16 cellular contexts compared by ENCODE assay signal in the genomic region with DNA sequence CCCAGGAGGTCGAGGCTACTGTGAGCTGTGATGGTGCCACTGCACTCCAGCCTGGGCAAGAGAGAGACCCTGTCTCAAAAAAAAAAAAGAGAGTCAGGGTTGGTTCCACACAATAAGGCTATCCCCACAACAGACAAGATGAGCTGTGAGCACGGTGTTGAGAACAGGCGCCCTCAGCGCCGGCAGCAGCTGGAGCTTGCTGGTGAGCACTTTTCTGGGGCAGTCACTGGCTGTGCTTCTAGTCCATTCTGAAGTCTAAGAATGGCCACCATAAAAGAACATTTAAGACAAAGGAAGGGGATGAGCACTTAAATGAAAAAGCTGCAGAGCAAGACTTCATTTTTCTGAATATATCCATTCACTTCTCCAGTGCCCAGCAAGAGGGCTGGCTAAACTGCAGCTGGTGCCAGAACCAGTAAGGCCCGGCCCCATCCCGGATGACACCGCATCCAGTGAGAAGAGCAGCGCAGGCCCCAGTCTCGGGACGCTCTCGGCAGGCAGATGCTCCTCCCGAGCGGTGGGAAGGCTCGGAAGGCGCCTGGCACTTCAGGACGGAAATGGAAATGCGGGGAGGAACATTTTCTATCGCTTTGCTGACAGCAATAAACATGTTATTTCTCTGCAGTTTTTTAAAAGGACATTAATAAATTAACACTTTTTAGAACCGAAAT. TPM values are rescaled to one million over a fixed set of nuclear protein-coding genes. Genes with fewer than 3 reads are reported as not detected.
A peak's percentile ranks its signal among the peaks of the same experiment; 100 is the strongest.
DNase-seq lines count a peak whose midpoint lies in the region; TF ChIP-seq lines count a peak whose summit lies in the region.
"Had no signal": no experiment of that assay in that cellular context is flagged by ENCODE, and none has a peak within 500 bp of the region (broad histone marks: within the 10 kb centered on the region; RNA-seq: fewer than 3 reads in every experiment).

No MANE protein-coding gene starts in this region.

- DNase-seq in G401 (ENCODE audit: low spot score) (peak; percentile 26), endothelial cell (ENCODE audit: low spot score) (no peak), sigmoid colon (peak; percentile 53), NCI-H1436 treated with DMSO at 0.1 percent for 48 hours (lab: John Stamatoyannopoulos, UW) (no peak), activated gamma-delta T cell (lab: John Stamatoyannopoulos, UW) (no peak)
- no peak for DNase-seq in activated CD4-positive, alpha-beta T cell treated with anti-CD3 and anti-CD28 coated beads for 4 hours
- DNase-seq: CD4-positive, CD25-positive, alpha-beta regulatory T cell; CD8-positive, alpha-beta T cell; DMS 273 treated with DMSO at 0.1 percent for 48 hours; DMS79; EL; GF-D8; GOT3; HFFc6 had no signal

- no peaks in the 10 kb centered on the region for H3K9me3 Mint-ChIP-seq in endothelial cell (ENCODE audit: unreplicated experiment)
- H3K9me3 Mint-ChIP-seq: CD4-positive, CD25-positive, alpha-beta regulatory T cell; CD8-positive, alpha-beta T cell; HFFc6 had no signal

- no peak overlapping the region for H3K4me3 ChIP-seq in sigmoid colon
- H3K4me3 ChIP-seq: HAP-1 had no signal

- no peaks in the 10 kb centered on the region for H3K27me3 ChIP-seq in sigmoid colon

- H3K36me3 Mint-ChIP-seq in endothelial cell (ENCODE audit: low read depth, unreplicated experiment) = peaks cover 33% of the 10 kb centered on the region

- intact Hi-C loops in sigmoid colon (cut with DNase I) = no loop called here

- no peak for TF ChIP-seq POLR2A in sigmoid colon (IDR thresholded peaks at IDR 0.05)

- TF ChIP-seq EP300 in sigmoid colon (IDR thresholded peaks at IDR 0.05) = no peak

- H3K27ac Mint-ChIP-seq in endothelial cell (ENCODE audit: unreplicated experiment) = peak overlapping the region; percentile 30
- H3K27ac Mint-ChIP-seq: CD8-positive, alpha-beta T cell; HFFc6 had no signal

- peaks cover 13% of the 10 kb centered on the region for H3K27me3 Mint-ChIP-seq in endothelial cell (ENCODE audit: unreplicated experiment)
- H3K27me3 Mint-ChIP-seq: CD4-positive, CD25-positive, alpha-beta regulatory T cell had no signal

- H3K4me1 Mint-ChIP-seq in endothelial cell (ENCODE audit: unreplicated experiment) = no peaks in the 10 kb centered on the region

- WGBS in sigmoid colon, 2 donors = 95 to 96% methylated on average over 20 of the region's 20 CpGs

- H3K4me3 Mint-ChIP-seq in endothelial cell (ENCODE audit: unreplicated experiment) = no peak overlapping the region
- H3K4me3 Mint-ChIP-seq: CD4-positive, CD25-positive, alpha-beta regulatory T cell; CD8-positive, alpha-beta T cell; HFFc6 had no signal

- H3K4me1 ChIP-seq in sigmoid colon = no peaks in the 10 kb centered on the region
- H3K4me1 ChIP-seq: HAP-1 had no signal

- in situ Hi-C loops in G401 (cut with HindIII; ENCODE audit: low sequenced_read_pairs) = no loop called here

- peaks cover 4 to 54% (median 18%) of the 10 kb centered on the region in 4 donors for H3K36me3 ChIP-seq in sigmoid colon

- H3K27ac ChIP-seq in sigmoid colon = no peak overlapping the region
- H3K27ac ChIP-seq: C4-2B had no signal

- no peak for TF ChIP-seq CTCF in endothelial cell (IDR thresholded peaks at IDR 0.05; ENCODE audit: unreplicated experiment)
- TF ChIP-seq CTCF in sigmoid colon (IDR thresholded peaks at IDR 0.05) = no peak

- no peaks in the 10 kb centered on the region for H3K9me3 ChIP-seq in sigmoid colon
- H3K9me3 ChIP-seq: HAP-1 had no signal

RNA-seq across cellular contexts. Expression of gene TUBGCP6, which starts 12.2 kb away (rescaled TPM):
- 15.1 and 17.0 TPM in 2 replicates for total RNA-seq in G401 (2014; rRNA removed; shearing (Covaris generic))
- 48.5 TPM for total RNA-seq in endothelial cell (ENCODE audit: unreplicated experiment)
- 10 to 100 TPM; 23.5 to 67.0 (median 28.2) TPM for total RNA-seq in sigmoid colon
- 10 to 100 TPM in 1 of 3 donors, 1 to 10 TPM in 2; 4.6 to 33.4 (median 4.8) TPM for polyA plus RNA-seq in sigmoid colon

RNA-seq across cellular contexts. Expression of gene HDAC10, which starts 18.4 kb away (rescaled TPM):
- 6.1 and 28.5 TPM in 2 replicates for total RNA-seq in G401 (2014; rRNA removed; shearing (Covaris generic))
- total RNA-seq in endothelial cell (ENCODE audit: unreplicated experiment) (42.1 TPM), sigmoid colon (10 to 100 TPM in 3 of 4 donors, 1 to 10 TPM in 1; 7.2 to 47.4 (median 14.9) TPM)
- 10 to 100 TPM in 2 of 3 donors, 1 to 10 TPM in 1; 8.8 to 45.9 (median 12.0) TPM for polyA plus RNA-seq in sigmoid colon

RNA-seq across cellular contexts. Expression of gene MAPK12, which starts 28.9 kb away (rescaled TPM):
- total RNA-seq in G401 (2014; rRNA removed; shearing (Covaris generic)) = 155 and 158 TPM in 2 replicates
- total RNA-seq in endothelial cell (ENCODE audit: unreplicated experiment) (33.4 TPM), sigmoid colon (1 to 10 TPM; 2.5 to 10.0 (median 6.7) TPM)
- polyA plus RNA-seq in sigmoid colon = 1 to 10 TPM in 2 of 3 donors, under 1 TPM in 1; 0.60 to 6.0 (median 2.1) TPM

RNA-seq across cellular contexts. Expression of gene SELENOO, which starts 31.8 kb away (rescaled TPM):
- total RNA-seq in G401 (2014; rRNA removed; shearing (Covaris generic)) = 25.5 and 40.7 TPM in 2 replicates
- total RNA-seq in endothelial cell (ENCODE audit: unreplicated experiment) (18.7 TPM), sigmoid colon (10 to 100 TPM; 17.5 to 30.2 (median 22.3) TPM)
- 10 to 100 TPM; 10.2 to 26.5 (median 15.7) TPM for polyA plus RNA-seq in sigmoid colon

RNA-seq across cellular contexts. Expression of gene MAPK11, which starts 37.6 kb away (rescaled TPM):
- total RNA-seq in G401 (2014; rRNA removed; shearing (Covaris generic)) = 21.3 and 21.5 TPM in 2 replicates
- total RNA-seq in endothelial cell (ENCODE audit: unreplicated experiment) = 62.4 TPM
- total RNA-seq in sigmoid colon = 1 to 10 TPM in 3 of 4 donors, under 1 TPM in 1; 0.82 to 6.6 (median 4.5) TPM
- 1 to 10 TPM in 2 of 3 donors, under 1 TPM in 1; 0.23 to 7.3 (median 1.2) TPM for polyA plus RNA-seq in sigmoid colon

Comparison
In these comparisons a context has a peak if more than half of its experiments do, and no peak if none do; other contexts are left out.
1. DNase-seq: peak in G401 (single experiment) and sigmoid colon (single experiment); none in endothelial cell (single experiment), NCI-H1436 treated with DMSO at 0.1 percent for 48 hours (single experiment), activated CD4-positive, alpha-beta T cell treated with anti-CD3 and anti-CD28 coated beads for 4 hours (0 of 2) and activated gamma-delta T cell (single experiment).